1 cellular context compared by ENCODE assay signal in the genomic region with DNA sequence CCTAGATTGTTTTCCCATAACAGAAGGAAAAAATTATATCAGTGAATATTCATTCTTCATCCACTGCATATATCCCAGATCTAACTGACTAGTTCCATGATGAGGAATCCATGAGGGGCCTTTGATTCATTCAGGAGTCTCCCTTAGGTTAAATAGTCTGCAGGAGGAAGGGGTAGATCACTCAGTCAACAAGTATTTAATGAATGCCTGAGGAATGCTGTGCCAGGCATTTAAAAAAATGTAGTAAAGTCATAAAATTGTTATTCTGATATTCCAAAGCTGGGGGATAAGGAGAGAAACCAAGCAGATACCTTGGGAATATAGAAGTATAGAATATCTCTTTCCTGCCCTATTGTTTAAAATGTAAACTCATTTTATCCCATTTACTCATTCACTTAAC.
TF ChIP-seq lines count a peak whose summit lies in the region.

No MANE protein-coding gene starts in this region.

TF ChIP-seq in HepG2, 621 proteins besides CTCF, POLR2A, EP300 and RAD21 (continued from another document):
- TF ChIP-seq ZNF230 (CRISPR knock-in tag; IDR thresholded peaks at IDR 0.05) (no peak), ZNF704 (CRISPR knock-in tag; IDR thresholded peaks at IDR 0.05; ENCODE audit: borderline replicate concordance) (no peak)
